13 cellular contexts compared by ENCODE assay signal in genomic region chr6:156840136-156840535, GRCh38.
A peak's percentile ranks its signal among the peaks of the same experiment; 100 is the strongest.
DNase-seq lines count a peak whose midpoint lies in the region; ATAC-seq and TF ChIP-seq lines count a peak whose summit lies in the region.
"Had no signal": no experiment of that assay in that cellular context is flagged by ENCODE, and none has a peak within 500 bp of the region (broad histone marks: within the 10 kb centered on the region; RNA-seq: fewer than 3 reads in every experiment).

No MANE protein-coding gene starts in this region.

- peaks cover 73 to 74% of the 10 kb centered on the region in 2 experiments for H3K4me1 Mint-ChIP-seq in H9

- H2BK12ac ChIP-seq in H9 (ENCODE audit: insufficient read length, low read depth, low read length) = no peak overlapping the region

- H3K9ac ChIP-seq in H9 (ENCODE audit: extremely low read depth, insufficient read length, low read length) (no peak overlapping the region), smooth muscle cell (ENCODE audit: low read depth) (peak overlapping the region; percentile 6)

- H3K4me2 ChIP-seq in H9 (ENCODE audit: insufficient read depth, insufficient read length, low read length) (no peak overlapping the region), smooth muscle cell (peak overlapping the region; percentile 49)

- H3K56ac ChIP-seq in H9 (ENCODE audit: insufficient read length, low read depth, low read length) = no peak overlapping the region

- H2AFZ ChIP-seq in H9 (ENCODE audit: low read length) (no peak overlapping the region), smooth muscle cell (ENCODE audit: low read depth) (no peak overlapping the region)

- no peak overlapping the region for H3K4me3 Mint-ChIP-seq in H9
- H3K4me3 Mint-ChIP-seq: stimulated activated naive CD8-positive, alpha-beta T cell treated with anti-CD3 and anti-CD28 coated beads, Interleukin-15, Interleukin-2, amounts not matched to agents 100 ng/mL and 50 ng/mL, for 24 hours had no signal

- no peaks in the 10 kb centered on the region for H3K23me2 ChIP-seq in H9 (ENCODE audit: insufficient read length, low read depth, low read length, poor library complexity, severe bottlenecking)

- no peak overlapping the region for H3K14ac ChIP-seq in H9 (ENCODE audit: insufficient read depth, low read length)

- H4K91ac ChIP-seq in H9 (ENCODE audit: insufficient read length, low read depth, low read length) = no peak overlapping the region

- H3K18ac ChIP-seq in H9 (ENCODE audit: insufficient read length, low read depth, low read length) = no peak overlapping the region

- H3K27me3 ChIP-seq in H9 (ENCODE audit: insufficient read depth, low read length) (no peaks in the 10 kb centered on the region), right cardiac atrium (ENCODE audit: control insufficient read depth, insufficient read depth) (no peaks in the 10 kb centered on the region), smooth muscle cell (ENCODE audit: low read depth) (no peaks in the 10 kb centered on the region)
- H3K27me3 ChIP-seq: pancreas had no signal

- H3K9me3 ChIP-seq in H9 (ENCODE audit: control insufficient read depth, low read depth, low read length) (no peaks in the 10 kb centered on the region), right cardiac atrium (ENCODE audit: control insufficient read depth, low read length) (no peaks in the 10 kb centered on the region), smooth muscle cell (replicated peaks; ENCODE audit: low read depth) (no peaks in the 10 kb centered on the region)

- no peak overlapping the region for H2BK15ac ChIP-seq in H9 (ENCODE audit: low read depth, low read length)

- TF ChIP-seq CTCF in H9 (conservative IDR thresholded peaks at IDR 0.05) (no peak), smooth muscle cell (IDR thresholded peaks at IDR 0.05; ENCODE audit: borderline replicate concordance, insufficient read depth, poor library complexity, severe bottlenecking) (no peak)

- H3T11ph ChIP-seq in H9 (ENCODE audit: low read length) = no peak overlapping the region

- peaks cover 8% of the 10 kb centered on the region for H3K79me1 ChIP-seq in H9 (ENCODE audit: insufficient read depth, low read depth, low read length, poor library complexity, severe bottlenecking)

- no peak overlapping the region for H3K4ac ChIP-seq in H9 (ENCODE audit: low read depth, low read length)

- H3K36me3 Mint-ChIP-seq in H9 (ENCODE audit: insufficient read depth in 1 of 3, low read depth in 3 of 3) = peaks cover 0 to 9% (median 3%) of the 10 kb centered on the region in 3 experiments; a peak in 4 of 7 replicates

- no peaks in the 10 kb centered on the region for H3K27me3 Mint-ChIP-seq in H9 (ENCODE audit: low read depth)
- H3K27me3 Mint-ChIP-seq: stimulated activated naive CD8-positive, alpha-beta T cell treated with anti-CD3 and anti-CD28 coated beads, Interleukin-15, Interleukin-2, amounts not matched to agents 100 ng/mL and 50 ng/mL, for 24 hours had no signal

- H3K36me3 ChIP-seq in smooth muscle cell (ENCODE audit: low read depth) = no peaks in the 10 kb centered on the region
- H3K36me3 ChIP-seq: pancreas had no signal

- H3K27ac ChIP-seq in H9 (ENCODE audit: insufficient read length, low read depth, low read length) (no peak overlapping the region), right cardiac atrium (ENCODE audit: low read length) (peak overlapping the region; percentile 66), smooth muscle cell (ENCODE audit: low read depth) (peak overlapping the region; percentile 60)
- H3K27ac ChIP-seq: pancreas had no signal

- H4K8ac ChIP-seq in H9 (replicated peaks; ENCODE audit: insufficient read length, low read depth, low read length) = no peak overlapping the region

- H3K23ac ChIP-seq in H9 (ENCODE audit: insufficient read length, low read depth, low read length) = no peak overlapping the region

- no peak overlapping the region for H2AK5ac ChIP-seq in H9 (ENCODE audit: insufficient read length, low read length)

- peaks cover 15% of the 10 kb centered on the region for H3F3A ChIP-seq in smooth muscle cell (ENCODE audit: low read depth)

- H3K4me1 ChIP-seq in H9 (ENCODE audit: insufficient read depth, low read length) (peaks cover 11% of the 10 kb centered on the region; the same call in 1 of the 2 replicates), right cardiac atrium (ENCODE audit: control insufficient read depth, insufficient read depth, low read length) (peaks cover 26% of the 10 kb centered on the region), smooth muscle cell (ENCODE audit: low read depth) (peaks cover 16% of the 10 kb centered on the region)

- H4K20me1 ChIP-seq in H9 (ENCODE audit: control insufficient read depth, insufficient read depth, insufficient read length) (no peaks in the 10 kb centered on the region), smooth muscle cell (ENCODE audit: low read depth) (peaks cover 99% of the 10 kb centered on the region)

- no peak overlapping the region for H2BK5ac ChIP-seq in H9 (ENCODE audit: insufficient read length, low read length)

- H3K4me3 ChIP-seq in right cardiac atrium (ENCODE audit: low read length) (no peak overlapping the region), smooth muscle cell (no peak overlapping the region)
- H3K4me3 ChIP-seq: pancreas had no signal

- no peaks in the 10 kb centered on the region for H3K9me3 Mint-ChIP-seq in H9
- H3K9me3 Mint-ChIP-seq: stimulated activated naive CD8-positive, alpha-beta T cell treated with anti-CD3 and anti-CD28 coated beads, Interleukin-15, Interleukin-2, amounts not matched to agents 100 ng/mL and 50 ng/mL, for 24 hours had no signal

- ATAC-seq in right cardiac atrium = peak; percentile 61 to 71

- H3K79me2 ChIP-seq in H9 (ENCODE audit: insufficient read depth, low read length) = peaks cover 24% of the 10 kb centered on the region
- peaks cover 99% of the 10 kb centered on the region for H3K79me2 ChIP-seq in smooth muscle cell (ENCODE audit: low read depth)

- H4K5ac ChIP-seq in H9 (ENCODE audit: insufficient read length, low read depth, low read length) = no peak overlapping the region

- WGBS in H9 (ENCODE audit: extremely low coverage, insufficient read length, low lambda C conversion rate) = no CpG with 5 or more reads among the region's 8 CpGs
- 22% methylated on average over 8 of the region's 8 CpGs for WGBS in right cardiac atrium
- WGBS in smooth muscle cell (ENCODE audit: low lambda C conversion rate) = 36% methylated on average over 8 of the region's 8 CpGs

- peak overlapping the region; percentile 56 to 88 (median 70); a peak in 5 of 7 replicates for H3K27ac Mint-ChIP-seq in H9
- H3K27ac Mint-ChIP-seq: stimulated activated naive CD8-positive, alpha-beta T cell treated with anti-CD3 and anti-CD28 coated beads, Interleukin-15, Interleukin-2, amounts not matched to agents 100 ng/mL and 50 ng/mL, for 24 hours had no signal

- no peak for DNase-seq in H9
- DNase-seq in amniotic epithelial cell (ENCODE audit: low read depth) = peak; percentile 61
- DNase-seq in right cardiac atrium = no peak
- DNase-seq in smooth muscle cell (lab: John Stamatoyannopoulos, UW; ENCODE audit: unreplicated experiment) = no peak
- DNase-seq in occipital lobe (lab: John Stamatoyannopoulos, UW) = no peak
- DNase-seq in HUDEP-2 (lab: John Stamatoyannopoulos, UW; ENCODE audit: unreplicated experiment in 76 of 76) = no peak
- DNase-seq in NCI-H187 (lab: John Stamatoyannopoulos, UW) = no peak
- DNase-seq: Calu3, NCI-H1092, NCI-H446, pancreas, RPMI8226 had no signal

- no peak overlapping the region for H2BK20ac ChIP-seq in H9 (ENCODE audit: low read depth, low read length, poor library complexity, severe bottlenecking)

- intact Hi-C loops in right cardiac atrium (cut with DNase I) = loop anchor here in 1 of 4 donors (10.0 kb wide), 1 partner anchor 55 kb away; no protein-coding TSS in a partner anchor

- H2BK120ac ChIP-seq in H9 (ENCODE audit: low read depth, low read length, poor library complexity, severe bottlenecking) = no peak overlapping the region
